Comparison of ENCODE assay signal across 8 cellular contexts in genomic region chr4:107824367-107825071, GRCh38. TPM values are rescaled to one million over a fixed set of nuclear protein-coding genes. Genes with fewer than 3 reads are reported as not detected.
DNase-seq lines count a peak whose midpoint lies in the region; ATAC-seq, FAIRE-seq and TF ChIP-seq lines count a peak whose summit lies in the region.

Gene SGMS2, plus strand, starts transcription at chr4:107824932. Its CDS starts 70,622 bp downstream, at chr4:107895554.

- H3K9me3 ChIP-seq in adrenal gland (replicated peaks in 1 of 3), result no peaks in the 10 kb centered on the region
- no peaks in the 10 kb centered on the region for H3K9me3 ChIP-seq in heart right ventricle
- no peaks in the 10 kb centered on the region for H3K9me3 ChIP-seq in pancreas
- no peaks in the 10 kb centered on the region for H3K9me3 ChIP-seq in upper lobe of right lung

- H3K4me1 ChIP-seq in adrenal gland (replicated peaks in 1 of 2) (peaks cover 0 to 13% of the 10 kb centered on the region in 2 donors), heart right ventricle (peaks cover 0 to 40% (median 26%) of the 10 kb centered on the region in 9 donors), pancreas (peaks cover 6 to 11% (median 8%) of the 10 kb centered on the region in 3 donors), upper lobe of right lung (peaks cover 18% of the 10 kb centered on the region)

- ATAC-seq in GM19043 (IDR thresholded peaks at IDR 0.05; ENCODE audit: low read depth, unreplicated experiment), result peak; percentile 50
- ATAC-seq in HG03354 (IDR thresholded peaks at IDR 0.05; ENCODE audit: poor library complexity, severe bottlenecking, unreplicated experiment), result peak; percentile 75
- ATAC-seq in heart right ventricle, result peak; percentile 90 to 97 (median 92)
- ATAC-seq in pancreas, result peak; percentile 79 to 84 (median 81)
- ATAC-seq in upper lobe of right lung, result peak; percentile 91

- DNase-seq in BJ (ENCODE audit: low read depth) (peak; percentile 41), RWPE1 (ENCODE audit: low spot score) (peak; percentile 91), adrenal gland (peak; percentile 87 to 95 (median 94)), heart right ventricle (peak; percentile 80 to 87), pancreas (peak; percentile 89 to 95 (median 92)), upper lobe of right lung (peak; percentile 95)

- WGBS in adrenal gland, 4 donors, result 0 to 1% (median 0%) methylated on average over 7 to 64 of the region's 64 CpGs
- 0% methylated on average over 58 to 64 of the region's 64 CpGs for WGBS in heart right ventricle, 2 donors
- WGBS in pancreas, 2 donors, result 0% methylated on average over 44 to 64 of the region's 64 CpGs

- H3K36me3 ChIP-seq in BJ (ENCODE audit: control insufficient read depth, insufficient read depth, low read length) (no peaks in the 10 kb centered on the region), adrenal gland (replicated peaks in 1 of 2) (no peaks in the 10 kb centered on the region), heart right ventricle (no peaks in the 10 kb centered on the region), pancreas (no peaks in the 10 kb centered on the region), upper lobe of right lung (no peaks in the 10 kb centered on the region)

- H3K27me3 ChIP-seq in BJ (ENCODE audit: control insufficient read depth, insufficient read depth, low read length) (no peaks in the 10 kb centered on the region), adrenal gland (no peaks in the 10 kb centered on the region), heart right ventricle (peaks cover 0 to 12% (median 0%) of the 10 kb centered on the region in 7 donors), pancreas (no peaks in the 10 kb centered on the region), upper lobe of right lung (no peaks in the 10 kb centered on the region)

- peak; percentile 54 to 90 for TF ChIP-seq POLR2A in adrenal gland (IDR thresholded peaks at IDR 0.05)

- intact Hi-C loops in adrenal gland (cut with DNase I) (no loop called here), heart right ventricle (cut with DNase I) (loop anchor here in 8 of 10 donors (5.0 to 10.0 kb wide), 8 partner anchors 38 to 170 kb away; partner anchors contain the start of gene HADH (in 1 of the 8)), pancreas (cut with DNase I) (no loop called here), upper lobe of right lung (cut with DNase I) (loop anchor here (10.0 kb wide), 1 partner anchor 90 kb away; no protein-coding TSS in a partner anchor)

- POLR2A ChIA-PET in BJ (lab: Charles Lee), result interaction anchor here (0.6 kb wide), 1 partner anchor 21 kb away, joined by 3 read pairs; no protein-coding TSS in a partner anchor
- POLR2A ChIA-PET in RWPE1 (lab: Yijun Ruan, JAX; ENCODE audit: low non-redundant PET), result no interaction called here

- FAIRE-seq in pancreas (lab: Jason Lieb, UNC), result no peak

- CTCF ChIA-PET in BJ (lab: Yijun Ruan, JAX), result interaction anchor here (0.7 to 1.4 kb wide), 4 partner anchors 14 to 88 kb away, joined by 3 read pairs; no protein-coding TSS in a partner anchor
- CTCF ChIA-PET in RWPE1 (lab: Yijun Ruan, JAX), result interaction anchor here (0.5 to 0.7 kb wide), 3 partner anchors 66 to 1923 kb away, joined by 3 to 10 read pairs (median 4); no protein-coding TSS in a partner anchor

- H3K4me3 ChIP-seq in BJ (ENCODE audit: low read depth, low read length) (peak within 1 kb of the TSS; percentile 59), adrenal gland (peak within 1 kb of the TSS; percentile 56 to 92 (median 82)), heart right ventricle (peak within 1 kb of the TSS; percentile 67 to 96 (median 82)), pancreas (peak within 1 kb of the TSS; percentile 56 to 74 (median 66)), upper lobe of right lung (peak within 1 kb of the TSS; percentile 80)

- H3K27ac ChIP-seq in RWPE1, result peak within 1 kb of the TSS; percentile 97
- H3K27ac ChIP-seq in adrenal gland, result peak within 1 kb of the TSS; percentile 86 to 96 (median 92)
- peak within 1 kb of the TSS; percentile 61 to 95 (median 93) for H3K27ac ChIP-seq in heart right ventricle
- peak within 1 kb of the TSS; percentile 93 to 98 (median 98) for H3K27ac ChIP-seq in pancreas
- H3K27ac ChIP-seq in upper lobe of right lung, result peak within 1 kb of the TSS; percentile 94

- TF ChIP-seq CTCF in BJ (IDR thresholded peaks at IDR 0.05; ENCODE audit: insufficient read depth, low read depth, low read length) (no peak), RWPE1 (conservative IDR thresholded peaks at IDR 0.05; ENCODE audit: low read depth) (no peak), adrenal gland (IDR thresholded peaks at IDR 0.05) (no peak), heart right ventricle (IDR thresholded peaks at IDR 0.05) (peak in 3 of 9 donors; percentile 12 to 37 (median 28)), pancreas (IDR thresholded peaks at IDR 0.05) (no peak), upper lobe of right lung (IDR thresholded peaks at IDR 0.05) (peak; percentile 14)

RNA-seq across cellular contexts. Expression of gene SGMS2, which starts in this region (rescaled TPM):
- 22.6 and 40.0 TPM in 2 replicates for polyA plus RNA-seq in BJ (2011; rRNA removed)
- polyA minus RNA-seq in BJ (2011; rRNA and poly(A)+ RNA removed), result 47.5 and 49.8 TPM in 2 replicates
- total RNA-seq in adrenal gland, result 10 to 100 TPM; 11.2 to 52.3 (median 24.3) TPM
- polyA plus RNA-seq in adrenal gland, result 10 to 100 TPM in 1 of 3 donors, 1 to 10 TPM in 2; 1.0 to 12.1 (median 1.6) TPM
- 10 to 100 TPM; 14.3 to 36.9 (median 25.8) TPM for total RNA-seq in heart right ventricle
- polyA plus RNA-seq in heart right ventricle, result 10 to 100 TPM in 1 of 2 donors, 1 to 10 TPM in 1; 2.3 to 12.4 TPM
- 10 to 100 TPM; 11.0 to 25.4 (median 14.9) TPM for total RNA-seq in pancreas
- polyA plus RNA-seq in pancreas, result 1 to 10 TPM; 1.6 to 5.9 TPM
- total RNA-seq in upper lobe of right lung, result 67.8 TPM

Comparison
In these comparisons a context has a peak if more than half of its experiments do, and no peak if none do; other contexts are left out.
1. Peak in every context shown above with its lines: DNase-seq, ATAC-seq, H3K4me3 ChIP-seq and H3K27ac ChIP-seq.
2. DNase-seq: peak in every context shown above with its lines; median percentile 95 in upper lobe of right lung; 94 in adrenal gland; 92 in pancreas; 91 in RWPE1; 84 in heart right ventricle; 41 in BJ.
3. intact Hi-C loops: an anchor here in heart right ventricle (5.0 to 10.0 kb wide) and upper lobe of right lung (10.0 kb wide); none called in adrenal gland and pancreas.